1 cellular context compared by ENCODE assay signal in the genomic region with DNA sequence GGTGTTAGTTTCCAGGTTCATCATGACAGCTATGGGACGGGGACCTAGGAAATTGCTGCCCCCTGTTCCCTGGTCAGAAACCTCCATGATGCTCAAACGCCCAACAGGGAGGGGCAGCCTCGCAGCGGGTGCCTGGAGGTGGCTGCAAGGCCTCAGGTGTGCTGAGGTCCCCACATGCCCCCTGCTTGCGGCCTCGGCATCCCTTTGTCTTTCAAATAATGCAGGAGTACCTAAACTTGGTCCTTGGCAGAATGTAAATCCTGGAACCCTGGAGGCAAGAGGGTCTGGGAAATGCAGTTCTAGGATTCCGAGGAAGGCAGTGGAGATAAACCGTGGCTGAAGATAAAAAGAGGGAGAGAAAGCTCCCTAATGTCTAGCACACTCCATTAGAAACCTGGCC.
A peak's percentile ranks its signal among the peaks of the same experiment; 100 is the strongest.
TF ChIP-seq lines count a peak whose summit lies in the region.

No MANE protein-coding gene starts in this region.

TF ChIP-seq in WTC11, 78 proteins besides CTCF, POLR2A, EP300 and RAD21 (continued from another document and continues in another):
- TF ChIP-seq PRDM15 (CRISPR knock-in tag; IDR thresholded peaks at IDR 0.05) = peak; percentile 95
- TF ChIP-seq NR1H2 (CRISPR knock-in tag; IDR thresholded peaks at IDR 0.05) = no peak
- TF ChIP-seq OVOL2 (CRISPR knock-in tag; IDR thresholded peaks at IDR 0.05; ENCODE audit: borderline replicate concordance) = no peak
- TF ChIP-seq, protein P1, sequence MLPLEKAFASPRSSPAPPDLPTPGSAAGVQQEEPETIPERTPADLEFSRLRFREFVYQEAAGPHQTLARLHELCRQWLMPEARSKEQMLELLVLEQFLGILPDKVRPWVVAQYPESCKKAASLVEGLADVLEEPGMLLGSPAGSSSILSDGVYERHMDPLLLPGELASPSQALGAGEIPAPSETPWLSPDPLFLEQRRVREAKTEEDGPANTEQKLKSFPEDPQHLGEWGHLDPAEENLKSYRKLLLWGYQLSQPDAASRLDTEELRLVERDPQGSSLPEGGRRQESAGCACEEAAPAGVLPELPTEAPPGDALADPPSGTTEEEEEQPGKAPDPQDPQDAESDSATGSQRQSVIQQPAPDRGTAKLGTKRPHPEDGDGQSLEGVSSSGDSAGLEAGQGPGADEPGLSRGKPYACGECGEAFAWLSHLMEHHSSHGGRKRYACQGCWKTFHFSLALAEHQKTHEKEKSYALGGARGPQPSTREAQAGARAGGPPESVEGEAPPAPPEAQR (CRISPR knock-in tag; IDR thresholded peaks at IDR 0.05) = no peak
- no peak for TF ChIP-seq GTF2I (CRISPR knock-in tag; conservative IDR thresholded peaks at IDR 0.05)
- no peak for TF ChIP-seq RELA (CRISPR knock-in tag; IDR thresholded peaks at IDR 0.05; ENCODE audit: borderline replicate concordance)
- TF ChIP-seq GRHL2 (CRISPR knock-in tag; IDR thresholded peaks at IDR 0.05; ENCODE audit: insufficient replicate concordance, severe bottlenecking) = no peak
- TF ChIP-seq ZNF671 (CRISPR knock-in tag; IDR thresholded peaks at IDR 0.05) = no peak
- no peak for TF ChIP-seq ZNF263 (CRISPR knock-in tag; IDR thresholded peaks at IDR 0.05; ENCODE audit: low read depth)
- TF ChIP-seq, protein P2, sequence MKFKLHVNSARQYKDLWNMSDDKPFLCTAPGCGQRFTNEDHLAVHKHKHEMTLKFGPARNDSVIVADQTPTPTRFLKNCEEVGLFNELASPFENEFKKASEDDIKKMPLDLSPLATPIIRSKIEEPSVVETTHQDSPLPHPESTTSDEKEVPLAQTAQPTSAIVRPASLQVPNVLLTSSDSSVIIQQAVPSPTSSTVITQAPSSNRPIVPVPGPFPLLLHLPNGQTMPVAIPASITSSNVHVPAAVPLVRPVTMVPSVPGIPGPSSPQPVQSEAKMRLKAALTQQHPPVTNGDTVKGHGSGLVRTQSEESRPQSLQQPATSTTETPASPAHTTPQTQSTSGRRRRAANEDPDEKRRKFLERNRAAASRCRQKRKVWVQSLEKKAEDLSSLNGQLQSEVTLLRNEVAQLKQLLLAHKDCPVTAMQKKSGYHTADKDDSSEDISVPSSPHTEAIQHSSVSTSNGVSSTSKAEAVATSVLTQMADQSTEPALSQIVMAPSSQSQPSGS (CRISPR knock-in tag; IDR thresholded peaks at IDR 0.05; ENCODE audit: borderline replicate concordance, low read depth) = no peak
- TF ChIP-seq, protein P3, sequence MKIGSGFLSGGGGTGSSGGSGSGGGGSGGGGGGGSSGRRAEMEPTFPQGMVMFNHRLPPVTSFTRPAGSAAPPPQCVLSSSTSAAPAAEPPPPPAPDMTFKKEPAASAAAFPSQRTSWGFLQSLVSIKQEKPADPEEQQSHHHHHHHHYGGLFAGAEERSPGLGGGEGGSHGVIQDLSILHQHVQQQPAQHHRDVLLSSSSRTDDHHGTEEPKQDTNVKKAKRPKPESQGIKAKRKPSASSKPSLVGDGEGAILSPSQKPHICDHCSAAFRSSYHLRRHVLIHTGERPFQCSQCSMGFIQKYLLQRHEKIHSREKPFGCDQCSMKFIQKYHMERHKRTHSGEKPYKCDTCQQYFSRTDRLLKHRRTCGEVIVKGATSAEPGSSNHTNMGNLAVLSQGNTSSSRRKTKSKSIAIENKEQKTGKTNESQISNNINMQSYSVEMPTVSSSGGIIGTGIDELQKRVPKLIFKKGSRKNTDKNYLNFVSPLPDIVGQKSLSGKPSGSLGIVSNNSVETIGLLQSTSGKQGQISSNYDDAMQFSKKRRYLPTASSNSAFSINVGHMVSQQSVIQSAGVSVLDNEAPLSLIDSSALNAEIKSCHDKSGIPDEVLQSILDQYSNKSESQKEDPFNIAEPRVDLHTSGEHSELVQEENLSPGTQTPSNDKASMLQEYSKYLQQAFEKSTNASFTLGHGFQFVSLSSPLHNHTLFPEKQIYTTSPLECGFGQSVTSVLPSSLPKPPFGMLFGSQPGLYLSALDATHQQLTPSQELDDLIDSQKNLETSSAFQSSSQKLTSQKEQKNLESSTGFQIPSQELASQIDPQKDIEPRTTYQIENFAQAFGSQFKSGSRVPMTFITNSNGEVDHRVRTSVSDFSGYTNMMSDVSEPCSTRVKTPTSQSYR (CRISPR knock-in tag; IDR thresholded peaks at IDR 0.05) = no peak
- TF ChIP-seq ZNF219 (CRISPR knock-in tag; IDR thresholded peaks at IDR 0.05; ENCODE audit: borderline replicate concordance) = no peak
- TF ChIP-seq FOXK1 (CRISPR knock-in tag; IDR thresholded peaks at IDR 0.05) = peak; percentile 69
- TF ChIP-seq ZNF423 (CRISPR knock-in tag; IDR thresholded peaks at IDR 0.05) = peak; percentile 93
- TF ChIP-seq NFE2L1 (CRISPR knock-in tag; IDR thresholded peaks at IDR 0.05) = no peak
- TF ChIP-seq EMX1 (CRISPR knock-in tag; IDR thresholded peaks at IDR 0.05) = no peak
- 0 out of 2 replicates have a peak, but pooled peaks have one; percentile 40 for TF ChIP-seq SP1 (CRISPR knock-in tag; conservative IDR thresholded peaks at IDR 0.05)
- peak; percentile 53; the same call in 1 of the 2 replicates for TF ChIP-seq USF2 (CRISPR knock-in tag; IDR thresholded peaks at IDR 0.05)
- TF ChIP-seq ATF6 (CRISPR knock-in tag; IDR thresholded peaks at IDR 0.05) = no peak
- TF ChIP-seq NFATC4 (CRISPR knock-in tag; IDR thresholded peaks at IDR 0.05) = no peak
- TF ChIP-seq SMAD3 (CRISPR knock-in tag; IDR thresholded peaks at IDR 0.05; ENCODE audit: borderline replicate concordance) = no peak
- TF ChIP-seq SMAD4 (CRISPR knock-in tag; IDR thresholded peaks at IDR 0.05) = no peak
- TF ChIP-seq FOXP4 (CRISPR knock-in tag; IDR thresholded peaks at IDR 0.05) = peak; percentile 90; the same call in 1 of the 2 replicates
- no peak for TF ChIP-seq NFYB (CRISPR knock-in tag; conservative IDR thresholded peaks at IDR 0.05; ENCODE audit: low read depth)
- peak; percentile 59; the same call in 1 of the 2 replicates for TF ChIP-seq TEAD1 (CRISPR knock-in tag; IDR thresholded peaks at IDR 0.05)
- TF ChIP-seq ZNF396 (CRISPR knock-in tag; IDR thresholded peaks at IDR 0.05; ENCODE audit: borderline replicate concordance) = no peak
- TF ChIP-seq, protein P4, sequence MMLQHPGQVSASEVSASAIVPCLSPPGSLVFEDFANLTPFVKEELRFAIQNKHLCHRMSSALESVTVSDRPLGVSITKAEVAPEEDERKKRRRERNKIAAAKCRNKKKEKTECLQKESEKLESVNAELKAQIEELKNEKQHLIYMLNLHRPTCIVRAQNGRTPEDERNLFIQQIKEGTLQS (CRISPR knock-in tag; conservative IDR thresholded peaks at IDR 0.05) = no peak
- no peak for TF ChIP-seq KAT7 (CRISPR knock-in tag; IDR thresholded peaks at IDR 0.05; ENCODE audit: borderline replicate concordance)
- TF ChIP-seq JAZF1 (CRISPR knock-in tag; IDR thresholded peaks at IDR 0.05) = no peak
- TF ChIP-seq TP53 (CRISPR knock-in tag; IDR thresholded peaks at IDR 0.05) = no peak
- TF ChIP-seq IRF2 (CRISPR knock-in tag; IDR thresholded peaks at IDR 0.05; ENCODE audit: borderline replicate concordance, low read depth) = no peak
- TF ChIP-seq, protein P5, sequence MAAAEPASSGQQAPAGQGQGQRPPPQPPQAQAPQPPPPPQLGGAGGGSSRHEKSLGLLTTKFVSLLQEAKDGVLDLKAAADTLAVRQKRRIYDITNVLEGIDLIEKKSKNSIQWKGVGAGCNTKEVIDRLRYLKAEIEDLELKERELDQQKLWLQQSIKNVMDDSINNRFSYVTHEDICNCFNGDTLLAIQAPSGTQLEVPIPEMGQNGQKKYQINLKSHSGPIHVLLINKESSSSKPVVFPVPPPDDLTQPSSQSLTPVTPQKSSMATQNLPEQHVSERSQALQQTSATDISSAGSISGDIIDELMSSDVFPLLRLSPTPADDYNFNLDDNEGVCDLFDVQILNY (CRISPR knock-in tag; IDR thresholded peaks at IDR 0.05) = 0 out of 2 replicates have a peak, but pooled peaks have one; percentile 28
- TF ChIP-seq ZNF232 (CRISPR knock-in tag; IDR thresholded peaks at IDR 0.05) = no peak
- TF ChIP-seq, protein P6, sequence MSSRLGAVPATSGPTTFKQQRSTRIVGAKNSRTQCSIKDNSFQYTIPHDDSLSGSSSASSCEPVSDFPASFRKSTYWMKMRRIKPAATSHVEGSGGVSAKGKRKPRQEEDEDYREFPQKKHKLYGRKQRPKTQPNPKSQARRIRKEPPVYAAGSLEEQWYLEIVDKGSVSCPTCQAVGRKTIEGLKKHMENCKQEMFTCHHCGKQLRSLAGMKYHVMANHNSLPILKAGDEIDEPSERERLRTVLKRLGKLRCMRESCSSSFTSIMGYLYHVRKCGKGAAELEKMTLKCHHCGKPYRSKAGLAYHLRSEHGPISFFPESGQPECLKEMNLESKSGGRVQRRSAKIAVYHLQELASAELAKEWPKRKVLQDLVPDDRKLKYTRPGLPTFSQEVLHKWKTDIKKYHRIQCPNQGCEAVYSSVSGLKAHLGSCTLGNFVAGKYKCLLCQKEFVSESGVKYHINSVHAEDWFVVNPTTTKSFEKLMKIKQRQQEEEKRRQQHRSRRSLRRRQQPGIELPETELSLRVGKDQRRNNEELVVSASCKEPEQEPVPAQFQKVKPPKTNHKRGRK (CRISPR knock-in tag; IDR thresholded peaks at IDR 0.05; ENCODE audit: borderline replicate concordance) = no peak
- TF ChIP-seq ESRRA (CRISPR knock-in tag; IDR thresholded peaks at IDR 0.05; ENCODE audit: borderline replicate concordance) = no peak
- TF ChIP-seq ZNF317 (CRISPR knock-in tag; IDR thresholded peaks at IDR 0.05; ENCODE audit: borderline replicate concordance, low read depth) = no peak
- TF ChIP-seq ZNF425 (CRISPR knock-in tag; conservative IDR thresholded peaks at IDR 0.05) = no peak
- no peak for TF ChIP-seq ZBTB21 (CRISPR knock-in tag; IDR thresholded peaks at IDR 0.05; ENCODE audit: borderline replicate concordance)
